8 cellular contexts compared by ENCODE assay signal in the genomic region with DNA sequence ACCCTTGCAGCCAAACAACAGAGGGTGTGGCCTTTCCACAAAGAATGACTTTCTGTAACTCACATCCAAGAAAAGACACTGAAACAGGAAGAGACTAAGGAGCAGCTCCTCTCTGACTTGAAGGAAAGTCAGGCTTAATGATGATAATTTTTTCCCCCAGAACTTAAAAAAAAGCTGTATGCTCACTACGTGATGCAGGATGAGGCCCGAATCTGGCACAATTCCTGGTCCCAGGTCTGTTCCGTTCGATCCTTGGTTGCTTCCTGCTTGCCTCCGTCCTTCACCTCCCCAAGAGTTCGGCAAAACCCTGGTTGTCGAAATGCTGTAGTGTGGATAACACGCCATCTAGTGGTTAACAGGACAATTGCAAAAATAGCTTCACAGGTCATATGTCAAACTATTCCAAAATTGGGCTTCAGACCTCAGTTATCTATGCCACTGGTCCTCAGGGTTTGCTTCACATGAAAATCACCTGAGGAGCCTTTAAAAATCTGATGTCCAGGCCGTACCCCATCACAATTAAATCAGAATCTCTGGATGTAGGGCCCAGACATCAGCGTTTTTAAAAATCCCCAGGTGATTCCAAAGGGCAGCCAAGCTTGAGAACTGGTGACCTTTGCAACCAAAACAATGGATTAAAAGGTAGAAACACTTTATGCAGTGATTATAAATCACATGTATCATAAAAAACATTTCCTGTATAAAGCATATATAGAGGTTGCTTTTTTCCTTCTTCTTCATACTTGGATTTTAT. TPM values are rescaled to one million over a fixed set of nuclear protein-coding genes. Genes with fewer than 3 reads are reported as not detected.
DNase-seq lines count a peak whose midpoint lies in the region; ATAC-seq and TF ChIP-seq lines count a peak whose summit lies in the region.

No MANE protein-coding gene starts in this region.

- H3K4me1 ChIP-seq in Caco-2 (no peaks in the 10 kb centered on the region), mononuclear cell (ENCODE audit: insufficient read depth, low read length) (peaks cover 6% of the 10 kb centered on the region), stomach smooth muscle (ENCODE audit: control insufficient read depth, insufficient read depth, low read length) (no peaks in the 10 kb centered on the region)

- peak; percentile 76 to 77 for TF ChIP-seq CTCF in Caco-2 (IDR thresholded peaks at IDR 0.05; ENCODE audit: insufficient read depth in 1 of 2, low read depth in 1 of 2, low read length in 1 of 2, severe bottlenecking in 1 of 2, unreplicated experiment in 1 of 2)

- ATAC-seq in GM19395 (IDR thresholded peaks at IDR 0.05; ENCODE audit: unreplicated experiment): peak; percentile 98
- ATAC-seq in HG03457 (IDR thresholded peaks at IDR 0.05; ENCODE audit: unreplicated experiment): peak; percentile 65

- H3K27ac ChIP-seq in stomach smooth muscle (ENCODE audit: low read length): no peak overlapping the region

- peak; percentile 63 to 69 for DNase-seq in Caco-2
- DNase-seq in NCI-H460 (ENCODE audit: extremely low read depth, low read depth): peak; percentile 78
- peak; percentile 43 for DNase-seq in activated CD4-positive, alpha-beta memory T cell treated with anti-CD3 and anti-CD28 coated beads for 36 hours
- peak; percentile 76 for DNase-seq in epidermal melanocyte (ENCODE audit: insufficient read length, low spot score)

- H3K36me3 ChIP-seq in Caco-2 (ENCODE audit: control insufficient read depth, insufficient read depth, low read length): no peaks in the 10 kb centered on the region
- H3K36me3 ChIP-seq in stomach smooth muscle (ENCODE audit: control insufficient read depth in 2 of 2, insufficient read depth in 2 of 2, low read length in 2 of 2): no peaks in the 10 kb centered on the region

- H3K27ac Mint-ChIP-seq in Caco-2 (ENCODE audit: unreplicated experiment): no peak overlapping the region
- H3K27ac Mint-ChIP-seq in activated CD4-positive, alpha-beta memory T cell treated with anti-CD3 and anti-CD28 coated beads for 36 hours: no peak overlapping the region

- H3K4me1 Mint-ChIP-seq in Caco-2 (ENCODE audit: low read depth, unreplicated experiment): peaks cover 7% of the 10 kb centered on the region
- peaks cover 4% of the 10 kb centered on the region for H3K4me1 Mint-ChIP-seq in activated CD4-positive, alpha-beta memory T cell treated with anti-CD3 and anti-CD28 coated beads for 36 hours (ENCODE audit: low read depth)

- POLR2A ChIA-PET in Caco-2 (lab: Charles Lee): no interaction called here
- POLR2A ChIA-PET in activated CD4-positive, alpha-beta memory T cell treated with anti-CD3 and anti-CD28 coated beads for 36 hours (lab: Charles Lee): no interaction called here

- H3K27me3 Mint-ChIP-seq in Caco-2 (ENCODE audit: insufficient read depth, unreplicated experiment): peaks cover 5% of the 10 kb centered on the region
- peaks cover 9% of the 10 kb centered on the region for H3K27me3 Mint-ChIP-seq in activated CD4-positive, alpha-beta memory T cell treated with anti-CD3 and anti-CD28 coated beads for 36 hours

- H3K9me3 Mint-ChIP-seq in Caco-2 (ENCODE audit: unreplicated experiment): no peaks in the 10 kb centered on the region
- no peaks in the 10 kb centered on the region for H3K9me3 Mint-ChIP-seq in activated CD4-positive, alpha-beta memory T cell treated with anti-CD3 and anti-CD28 coated beads for 36 hours

- intact Hi-C loops in Caco-2 (cut with micrococcal nuclease; ENCODE audit: unreplicated experiment): loop anchor here (1.0 to 10.0 kb wide), 5 partner anchors 134 to 634 kb away; no protein-coding TSS in a partner anchor
- intact Hi-C loops in activated CD4-positive, alpha-beta memory T cell treated with anti-CD3 and anti-CD28 coated beads for 36 hours (cut with micrococcal nuclease): loop anchor here (1.0 to 5.0 kb wide), 3 partner anchors 297 to 634 kb away; no protein-coding TSS in a partner anchor

- H3K9ac ChIP-seq in stomach smooth muscle (ENCODE audit: low read length in 2 of 2): peak overlapping the region; percentile 51 to 60

- BruUV-seq in Caco-2 (replicated peaks; lab: Mats Ljungman, UMichigan): no TSS peak

- H3K27me3 ChIP-seq in Caco-2 (replicated peaks; ENCODE audit: control insufficient read depth, insufficient read depth, low read length) (no peaks in the 10 kb centered on the region), mononuclear cell (ENCODE audit: insufficient read depth, low read length) (peaks cover 4% of the 10 kb centered on the region), stomach smooth muscle (ENCODE audit: control insufficient read depth in 1 of 2, insufficient read depth in 2 of 2, low read length in 2 of 2) (no peaks in the 10 kb centered on the region)

- no peaks in the 10 kb centered on the region for H3K36me3 Mint-ChIP-seq in Caco-2 (ENCODE audit: insufficient read depth, unreplicated experiment)
- no peaks in the 10 kb centered on the region for H3K36me3 Mint-ChIP-seq in activated CD4-positive, alpha-beta memory T cell treated with anti-CD3 and anti-CD28 coated beads for 36 hours

- H3K9me3 ChIP-seq in Caco-2: no peaks in the 10 kb centered on the region
- H3K9me3 ChIP-seq in mononuclear cell (ENCODE audit: low read depth, low read length): no peaks in the 10 kb centered on the region
- H3K9me3 ChIP-seq in stomach smooth muscle (ENCODE audit: control insufficient read depth in 2 of 2, low read length in 2 of 2): no peaks in the 10 kb centered on the region

- H3K4me3 ChIP-seq in Caco-2 (ENCODE audit: low read depth, low read length) (peak overlapping the region; percentile 19), mononuclear cell (ENCODE audit: low read length) (peak overlapping the region; percentile 16), stomach smooth muscle (ENCODE audit: low read length in 2 of 2) (peak overlapping the region; percentile 63 to 72)

- CTCF ChIA-PET in Caco-2 (lab: Charles Lee): interaction anchor here (0.5 to 1.9 kb wide), 12 partner anchors 10 to 558 kb away, joined by 3 to 13 read pairs (median 4); a partner anchor contains a TSS
- CTCF ChIA-PET in activated CD4-positive, alpha-beta memory T cell treated with anti-CD3 and anti-CD28 coated beads for 36 hours (lab: Charles Lee): interaction anchor here (0.5 to 3.1 kb wide), 37 partner anchors 8 to 646 kb away, joined by 3 to 34 read pairs (median 4); a partner anchor contains a TSS

- H3K4me3 Mint-ChIP-seq in Caco-2 (ENCODE audit: unreplicated experiment): peak overlapping the region; percentile 69
- peak overlapping the region; percentile 70 for H3K4me3 Mint-ChIP-seq in activated CD4-positive, alpha-beta memory T cell treated with anti-CD3 and anti-CD28 coated beads for 36 hours

RNA-seq across cellular contexts. Expression of a gene that starts 28.1 kb away (rescaled TPM):
- total RNA-seq in Caco-2 (2022) (6.0 and 6.1 TPM in 2 replicates), mononuclear cell (3.4 TPM)
- 12.1 and 15.1 TPM in 2 replicates for total RNA-seq in NCI-H460 (2014; rRNA removed; shearing (Covaris generic))
- 21.6 and 30.7 TPM in 2 replicates for polyA plus RNA-seq in NCI-H460 (2014; cell fraction: nucleus; rRNA removed)
- total RNA-seq in activated CD4-positive, alpha-beta memory T cell treated with anti-CD3 and anti-CD28 coated beads for 36 hours: 1 to 10 TPM; 2.6 to 2.7 TPM

Comparison
In these comparisons a context has a peak if more than half of its experiments do, and no peak if none do; other contexts are left out.
1. H3K4me3 ChIP-seq: peak in every context shown above with its lines; median percentile 68 in stomach smooth muscle; 19 in Caco-2; 16 in mononuclear cell.